Comparison of ENCODE assay signal across 30 cellular contexts in the genomic region with DNA sequence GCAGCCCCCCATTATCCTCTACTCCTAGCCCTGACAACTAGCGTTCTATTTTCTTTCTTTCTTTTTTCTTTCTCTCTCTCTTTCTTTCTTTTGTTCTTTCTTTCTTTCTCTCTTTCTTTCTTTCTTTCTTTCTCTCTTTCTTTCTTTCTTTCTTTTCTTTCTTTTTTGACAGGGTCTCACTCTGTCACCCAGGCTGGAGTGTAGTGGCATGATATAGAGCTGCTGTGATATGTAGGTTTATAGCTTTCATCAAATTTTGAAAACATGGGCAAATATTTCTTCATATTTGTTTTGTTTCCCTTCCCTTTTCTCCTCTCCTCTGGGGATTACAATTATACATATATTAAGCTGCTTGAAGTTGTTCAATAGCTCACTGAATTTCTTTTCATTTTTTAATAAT. TPM values are rescaled to one million over a fixed set of nuclear protein-coding genes. Genes with fewer than 3 reads are reported as not detected.
"Had no signal": no experiment of that assay in that cellular context is flagged by ENCODE, and none has a peak within 500 bp of the region (broad histone marks: within the 10 kb centered on the region; RNA-seq: fewer than 3 reads in every experiment).

No MANE protein-coding gene starts in this region.

- H2AFZ ChIP-seq: hepatocyte had no signal

- H3K4me1 ChIP-seq: colonic mucosa, esophagus muscularis mucosa, esophagus squamous epithelium, foreskin keratinocyte, gastrocnemius medialis, gastroesophageal sphincter, heart left ventricle, heart right ventricle had no signal

- DNase-seq: colonic mucosa; cortex of kidney; dermis blood vessel endothelial cell; dorsolateral prefrontal cortex; effector CD4-positive, alpha-beta T cell; effector CD8-positive, alpha-beta T cell; effector memory CD4-positive, alpha-beta T cell; effector memory CD8-positive, alpha-beta T cell; endodermal cell; erythroblast; esophagus squamous epithelium; foreskin fibroblast; foreskin keratinocyte; foreskin melanocyte; gastrocnemius medialis; glutamatergic neuron; head of caudate nucleus; heart left ventricle; heart right ventricle had no signal

- H3K4me3 Mint-ChIP-seq: dendritic cell treated with granulocyte-macrophage colony-stimulating factor and Interleukin-4, amounts not matched to agents 40 ng/mL and 50 ng/mL, for 4 days; effector memory CD8-positive, alpha-beta T cell; endodermal cell had no signal

- H3K27ac Mint-ChIP-seq: dendritic cell treated with granulocyte-macrophage colony-stimulating factor and Interleukin-4, amounts not matched to agents 40 ng/mL and 50 ng/mL, for 4 days; effector memory CD8-positive, alpha-beta T cell; endodermal cell had no signal

- H3K36me3 ChIP-seq: colonic mucosa, esophagus muscularis mucosa, esophagus squamous epithelium, gastrocnemius medialis, gastroesophageal sphincter, heart left ventricle, heart right ventricle had no signal

- H3K27ac ChIP-seq: colonic mucosa, coronary artery, dorsolateral prefrontal cortex, epithelial cell of prostate, esophagus muscularis mucosa, esophagus squamous epithelium, foreskin keratinocyte, gastrocnemius medialis, gastroesophageal sphincter, heart left ventricle, heart right ventricle, hepatocyte had no signal

- FAIRE-seq: endometrium, endothelial cell of umbilical vein, frontal cortex had no signal

- H3K4me2 ChIP-seq: hepatocyte had no signal

- H3K4me3 ChIP-seq: colonic mucosa, coronary artery, dorsolateral prefrontal cortex, esophagus muscularis mucosa, esophagus squamous epithelium, gastrocnemius medialis, gastroesophageal sphincter, heart left ventricle, heart right ventricle, hepatocyte had no signal

- H3K9me3 ChIP-seq: colonic mucosa, esophagus muscularis mucosa, esophagus squamous epithelium, gastrocnemius medialis, gastroesophageal sphincter, heart left ventricle had no signal

- H3K9me3 Mint-ChIP-seq: effector memory CD8-positive, alpha-beta T cell had no signal

- H3K79me2 ChIP-seq: hepatocyte had no signal

- ATAC-seq: effector memory CD8-positive, alpha-beta T cell; esophagus mucosa; foreskin keratinocyte; gastrocnemius medialis; gastroesophageal sphincter; heart left ventricle; heart right ventricle had no signal

- H3K4me1 Mint-ChIP-seq: endodermal cell had no signal

- H3K27me3 ChIP-seq: colonic mucosa, esophagus muscularis mucosa, esophagus squamous epithelium, foreskin keratinocyte, gastrocnemius medialis, gastroesophageal sphincter, heart left ventricle, heart right ventricle, hepatocyte had no signal

RNA-seq across cellular contexts. Expression of a gene that starts 39.1 kb away (rescaled TPM):
- total RNA-seq: foreskin keratinocyte had no signal
- polyA plus RNA-seq: fibroblast of lung, foreskin keratinocyte had no signal
